ENCODE assay signal across 11 cellular contexts in the genomic region with DNA sequence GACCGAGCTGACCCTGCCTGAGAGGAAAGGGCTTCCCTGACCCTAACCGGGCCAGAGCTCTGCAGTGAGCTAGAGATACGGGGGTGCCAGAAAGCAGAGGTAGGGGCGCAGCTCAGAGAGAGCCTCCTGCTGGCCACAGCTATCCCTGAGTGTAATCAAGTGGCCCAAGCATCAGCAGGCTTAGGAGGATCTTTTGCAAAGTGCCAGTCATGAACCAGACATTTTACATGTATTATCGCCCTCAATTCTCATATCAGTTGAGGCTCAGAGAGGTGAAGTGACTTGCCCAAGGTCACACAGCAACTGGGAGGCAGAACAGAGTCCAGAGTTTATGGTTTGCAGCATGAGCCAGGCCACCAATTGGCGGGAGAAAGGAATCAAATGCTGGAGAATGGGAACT. TPM values are rescaled to one million over a fixed set of nuclear protein-coding genes. Genes with fewer than 3 reads are reported as not detected.
DNase-seq lines count a peak whose midpoint lies in the region; ATAC-seq and TF ChIP-seq lines count a peak whose summit lies in the region.
"Had no signal": no experiment of that assay in that cellular context is flagged by ENCODE, and none has a peak within 500 bp of the region (broad histone marks: within the 10 kb centered on the region; RNA-seq: fewer than 3 reads in every experiment).

No MANE protein-coding gene starts in this region.

- H3K27ac ChIP-seq in cardiac muscle cell (peak overlapping the region; percentile 76), right atrium auricular region (peak overlapping the region in 1 of 2 donors; percentile 90), foreskin keratinocyte (no peak overlapping the region), tibial artery (peak overlapping the region; percentile 94 to 97), aorta (ENCODE audit: low read depth in 1 of 2, low read length in 2 of 2) (peak overlapping the region in 1 of 2 donors; percentile 5)

- peaks cover 75% of the 10 kb centered on the region for H3K4me1 Mint-ChIP-seq in WTC11

- H3K4me3 ChIP-seq in cardiac muscle cell = no peak overlapping the region
- no peak overlapping the region for H3K4me3 ChIP-seq in right atrium auricular region
- no peak overlapping the region for H3K4me3 ChIP-seq in tibial artery
- no peak overlapping the region for H3K4me3 ChIP-seq in aorta (ENCODE audit: low read length in 2 of 2)

- 81% methylated on average over 6 of the region's 6 CpGs for WGBS in aorta, 2 donors

- peak overlapping the region; percentile 34 for H3K4me3 Mint-ChIP-seq in WTC11

- H3K27me3 Mint-ChIP-seq in WTC11 (ENCODE audit: low read depth) = peaks cover 2% of the 10 kb centered on the region; the same call in 1 of the 2 replicates

- CTCF ChIA-PET in WTC11 (lab: Charles Lee) = interaction anchor here (0.6 to 4.9 kb wide), 26 partner anchors 8 to 222 kb away, joined by 3 to 51 read pairs (median 4); partner anchors contain the start of genes HNRNPR and RPL11

- H3K4me1 ChIP-seq in cardiac muscle cell (ENCODE audit: low read depth) = peaks cover 45% of the 10 kb centered on the region
- peaks cover 0 to 47% of the 10 kb centered on the region in 2 donors for H3K4me1 ChIP-seq in right atrium auricular region
- no peaks in the 10 kb centered on the region for H3K4me1 ChIP-seq in foreskin keratinocyte
- peaks cover 0 to 70% (median 51%) of the 10 kb centered on the region in 4 donors for H3K4me1 ChIP-seq in tibial artery
- H3K4me1 ChIP-seq in aorta (ENCODE audit: control insufficient read depth in 1 of 2, insufficient read depth in 2 of 2, low read length in 2 of 2) = peaks cover 0 to 5% of the 10 kb centered on the region in 2 donors

- intact Hi-C loops in tibial artery (cut with DNase I; ENCODE audit: low total_unique reads) = no loop called here
- intact Hi-C loops in aorta (cut with DNase I) = no loop called here

- H3K27me3 ChIP-seq in cardiac muscle cell (no peaks in the 10 kb centered on the region), right atrium auricular region (no peaks in the 10 kb centered on the region), foreskin keratinocyte (peaks cover 26% of the 10 kb centered on the region), tibial artery (no peaks in the 10 kb centered on the region), aorta (ENCODE audit: control insufficient read depth in 1 of 2, insufficient read depth in 2 of 2, low read length in 1 of 2) (no peaks in the 10 kb centered on the region)

- ATAC-seq in WTC11 (peak; percentile 55), foreskin keratinocyte (no peak), aorta (ENCODE audit: low FRiP score) (no peak), HG03196 (IDR thresholded peaks at IDR 0.05; ENCODE audit: unreplicated experiment) (no peak)
- ATAC-seq: activated CD4-positive, CD25-positive, alpha-beta regulatory T cell treated with anti-CD3 and anti-CD28 coated beads, Interleukin-2, amount 50 U/mL, for 24 hours had no signal

- no peaks in the 10 kb centered on the region for H3K9me3 ChIP-seq in cardiac muscle cell (ENCODE audit: low read depth)
- no peaks in the 10 kb centered on the region for H3K9me3 ChIP-seq in right atrium auricular region
- H3K9me3 ChIP-seq in tibial artery = no peaks in the 10 kb centered on the region
- no peaks in the 10 kb centered on the region for H3K9me3 ChIP-seq in aorta (ENCODE audit: control insufficient read depth, low read length)

- POLR2A ChIA-PET in WTC11 (lab: Charles Lee) = interaction anchor here (1.9 kb wide), 1 partner anchor 11 kb away, joined by 9 read pairs; no protein-coding TSS in a partner anchor

- no peaks in the 10 kb centered on the region for H3K36me3 ChIP-seq in cardiac muscle cell
- no peaks in the 10 kb centered on the region for H3K36me3 ChIP-seq in right atrium auricular region
- H3K36me3 ChIP-seq in tibial artery = no peaks in the 10 kb centered on the region
- H3K36me3 ChIP-seq in aorta (ENCODE audit: control insufficient read depth in 1 of 2, insufficient read depth in 2 of 2, low read length in 1 of 2) = no peaks in the 10 kb centered on the region

- DNase-seq in cardiac muscle cell (ENCODE audit: low read depth in 1 of 2, low spot score in 1 of 2) (no peak), right atrium auricular region (ENCODE audit: low spot score) (no peak), WTC11 (ENCODE audit: low spot score) (peak; percentile 59), foreskin keratinocyte (no peak), tibial artery (no peak), aorta (no peak)
- no peak for DNase-seq in activated CD8-positive, alpha-beta memory T cell treated with anti-CD3 and anti-CD28 coated beads for 24 hours
- DNase-seq: activated naive CD4-positive, alpha-beta T cell treated with anti-CD3 and anti-CD28 coated beads, Interleukin-2, amount 50 U/mL, for 16 hours; AML-193 had no signal

- H3K36me3 Mint-ChIP-seq in WTC11 = no peaks in the 10 kb centered on the region

- no peaks in the 10 kb centered on the region for H3K9me3 Mint-ChIP-seq in WTC11

- peak; percentile 21 for TF ChIP-seq CTCF in cardiac muscle cell (IDR thresholded peaks at IDR 0.05; ENCODE audit: low read depth, low read length)
- TF ChIP-seq CTCF in right atrium auricular region (IDR thresholded peaks at IDR 0.05) = no peak
- no peak for TF ChIP-seq CTCF in WTC11 (IDR thresholded peaks at IDR 0.05)
- peak; percentile 34 for TF ChIP-seq CTCF in foreskin keratinocyte (conservative IDR thresholded peaks at IDR 0.05)
- TF ChIP-seq CTCF in tibial artery (IDR thresholded peaks at IDR 0.05) = no peak

- peak overlapping the region; percentile 86 for H3K27ac Mint-ChIP-seq in WTC11

TF ChIP-seq in WTC11, 78 proteins besides CTCF, POLR2A, EP300 and RAD21:
- TF ChIP-seq HMGXB4 (CRISPR knock-in tag; IDR thresholded peaks at IDR 0.05) (no peak), IRF2 (CRISPR knock-in tag; IDR thresholded peaks at IDR 0.05; ENCODE audit: borderline replicate concordance, low read depth) (no peak), TEAD4 (CRISPR knock-in tag; IDR thresholded peaks at IDR 0.05) (no peak), SMAD3 (CRISPR knock-in tag; IDR thresholded peaks at IDR 0.05; ENCODE audit: borderline replicate concordance) (no peak), NR2C2 (CRISPR knock-in tag; IDR thresholded peaks at IDR 0.05) (no peak), NR1H2 (CRISPR knock-in tag; IDR thresholded peaks at IDR 0.05) (no peak), ZNF138 (CRISPR knock-in tag; conservative IDR thresholded peaks at IDR 0.05) (no peak), HMGA2 (CRISPR knock-in tag; IDR thresholded peaks at IDR 0.05) (no peak), NFATC4 (CRISPR knock-in tag; IDR thresholded peaks at IDR 0.05) (no peak), EMX1 (CRISPR knock-in tag; IDR thresholded peaks at IDR 0.05) (no peak)
TF ChIP-seq in WTC11: peak in this region for 0.

RNA-seq across cellular contexts. Expression of gene ID3, which starts 7.0 kb away (rescaled TPM):
- 698 and 784 TPM in 2 replicates for total RNA-seq in cardiac muscle cell
- 703 and 1,027 TPM in 2 replicates for polyA plus RNA-seq in cardiac muscle cell
- total RNA-seq in right atrium auricular region = 100 to 1,000 TPM; 145 to 357 TPM
- 168 to 278 TPM (median 273 TPM) in 3 replicates for total RNA-seq in WTC11 (2021)
- 7.8 and 13.0 TPM in 2 replicates for total RNA-seq in foreskin keratinocyte
- 10.2 and 17.0 TPM in 2 replicates for polyA plus RNA-seq in foreskin keratinocyte
- total RNA-seq in aorta = 100 to 1,000 TPM; 368 to 390 TPM
- polyA plus RNA-seq in aorta = 100 to 1,000 TPM; 349 to 603 TPM

RNA-seq across cellular contexts. Expression of gene E2F2, which starts 35.3 kb away (rescaled TPM):
- total RNA-seq in cardiac muscle cell (2.1 and 2.5 TPM in 2 replicates), right atrium auricular region (under 1 TPM; 0.20 to 0.33 TPM), WTC11 (2021) (4.9 to 5.6 TPM (median 5.4 TPM) in 3 replicates), foreskin keratinocyte (0.95 and 1.2 TPM in 2 replicates), aorta (under 1 TPM; 0.42 to 0.96 TPM)
- polyA plus RNA-seq in cardiac muscle cell (2.2 and 2.7 TPM in 2 replicates), foreskin keratinocyte (0.37 and 0.45 TPM in 2 replicates), aorta (under 1 TPM in 1 of 2 donors, not detected in 1; 0.50 TPM)

Comparison
In these comparisons a context has a peak if more than half of its experiments do, and no peak if none do; other contexts are left out.
1. CTCF ChIP-seq: peak in cardiac muscle cell (single experiment) and foreskin keratinocyte (single experiment); none in right atrium auricular region (0 of 2), WTC11 (single experiment) and tibial artery (0 of 2).
2. RNA of gene ID3, which starts 7.0 kb away (total RNA-seq): 698 to 784 TPM in cardiac muscle cell, 368 to 390 TPM in aorta, 145 to 357 TPM in right atrium auricular region and 168 to 278 TPM in WTC11; 7.8 to 13.0 TPM in foreskin keratinocyte; every median in the first group is over 10 times any median in the second.